ENCODE assay signal across 23 cellular contexts in genomic region chr9:99970481-99970880, GRCh38.
DNase-seq lines count a peak whose midpoint lies in the region; ATAC-seq, FAIRE-seq and TF ChIP-seq lines count a peak whose summit lies in the region.
"Had no signal": no experiment of that assay in that cellular context is flagged by ENCODE, and none has a peak within 500 bp of the region (broad histone marks: within the 10 kb centered on the region; RNA-seq: fewer than 3 reads in every experiment).

No MANE protein-coding gene starts in this region.

- WGBS in HepG2 (ENCODE audit: low lambda C conversion rate), result 92% methylated on average over 2 of the region's 2 CpGs
- 100% methylated on average over 2 of the region's 2 CpGs for WGBS in right lobe of liver (ENCODE audit: insufficient coverage, low coverage, low lambda C conversion rate, missing lambda C conversion rate)
- WGBS in K562 (ENCODE audit: insufficient coverage, low coverage, missing lambda C conversion rate), result 93% methylated on average over 2 of the region's 2 CpGs

- CTCF ChIA-PET in HepG2 (lab: Yijun Ruan, JAX; ENCODE audit: low intra/inter-chr PET ratio, low total read pairs) (no interaction called here), HCT116 (lab: Charles Lee) (no interaction called here), K562 (lab: Yijun Ruan, JAX; ENCODE audit: low intra/inter-chr PET ratio) (no interaction called here)

- H3K9me1 ChIP-seq in K562 (ENCODE audit: control insufficient read depth, insufficient read depth, low read length), result no peaks in the 10 kb centered on the region

- H3K4me1 ChIP-seq in HepG2 (ENCODE audit: insufficient read depth, low read length), result no peaks in the 10 kb centered on the region
- H3K4me1 ChIP-seq in right lobe of liver, result no peaks in the 10 kb centered on the region
- peaks cover 15 to 18% of the 10 kb centered on the region in 2 experiments for H3K4me1 ChIP-seq in HCT116 (ENCODE audit: control insufficient read depth in 1 of 2, insufficient read depth in 2 of 2, low read length in 2 of 2)
- H3K4me1 ChIP-seq in K562 (replicated peaks in 1 of 2; ENCODE audit: control insufficient read depth in 2 of 2, insufficient read depth in 2 of 2, low read length in 2 of 2), result no peaks in the 10 kb centered on the region
- H3K4me1 ChIP-seq: BE2C, BLaER1 had no signal

- H3K9me3 ChIP-seq in HepG2 (ENCODE audit: low read length) (no peaks in the 10 kb centered on the region), right lobe of liver (no peaks in the 10 kb centered on the region), HCT116 (ENCODE audit: control insufficient read depth in 1 of 2, insufficient read depth in 1 of 2, low read depth in 1 of 2, low read length in 2 of 2) (no peaks in the 10 kb centered on the region), K562 (replicated peaks; ENCODE audit: control insufficient read depth, insufficient read depth, low read depth, low read length) (no peaks in the 10 kb centered on the region)
- H3K9me3 ChIP-seq: BE2C, BLaER1, Caco-2 had no signal

- H3K79me2 ChIP-seq in HepG2 (ENCODE audit: insufficient read depth, low read length), result no peaks in the 10 kb centered on the region
- H3K79me2 ChIP-seq in HCT116 (ENCODE audit: insufficient read depth, low read length), result no peaks in the 10 kb centered on the region
- no peaks in the 10 kb centered on the region for H3K79me2 ChIP-seq in K562 (ENCODE audit: control insufficient read depth, insufficient read depth, low read length)

- no peaks in the 10 kb centered on the region for H3K27me3 Mint-ChIP-seq in activated T-cell treated with anti-CD3 and anti-CD28 coated beads, Interleukin-2, amount 50 U/mL, for 24 hours
- H3K27me3 Mint-ChIP-seq in type B pancreatic cell, result no peaks in the 10 kb centered on the region
- H3K27me3 Mint-ChIP-seq: CD4-positive, CD25-positive, alpha-beta regulatory T cell had no signal

- BruUV-seq in HepG2 (replicated peaks; lab: Mats Ljungman, UMichigan), result no TSS peak
- BruUV-seq in HCT116 (replicated peaks; lab: Mats Ljungman, UMichigan), result TSS peak; percentile 7
- no TSS peak for BruUV-seq in K562 (replicated peaks; lab: Mats Ljungman, UMichigan)

- no peak for DNase-seq in activated T-cell treated with anti-CD3 and anti-CD28 coated beads, Interleukin-2, amount 50 U/mL, for 24 hours
- DNase-seq in activated T-cell treated with anti-CD3 and anti-CD28 coated beads for 4 hours (no peak), HepG2 (ENCODE audit: low spot score) (no peak), right lobe of liver (no peak), HCT116 (ENCODE audit: low read depth, low spot score) (no peak), K562 (ENCODE audit: extremely low read depth in 1 of 4, low spot score in 3 of 4) (no peak), type B pancreatic cell (ENCODE audit: extremely low spot score, unreplicated experiment) (no peak)
- DNase-seq: ACHN; BE2C; C1 segment of cervical spinal cord; Caco-2; Calu3; CD4-positive, CD25-positive, alpha-beta regulatory T cell; CD8-positive, alpha-beta T cell; DMS79 treated with DMSO at 0.1 percent for 48 hours; GF-D8 had no signal

- peaks cover 61% of the 10 kb centered on the region for H3K36me3 Mint-ChIP-seq in activated T-cell treated with anti-CD3 and anti-CD28 coated beads, Interleukin-2, amount 50 U/mL, for 24 hours (ENCODE audit: low read depth)
- peaks cover 19% of the 10 kb centered on the region for H3K36me3 Mint-ChIP-seq in type B pancreatic cell

- intact Hi-C loops in HepG2 (cut with micrococcal nuclease; ENCODE audit: unreplicated experiment), result no loop called here
- intact Hi-C loops in right lobe of liver (cut with DNase I), result no loop called here
- intact Hi-C loops in HCT116 (cut with micrococcal nuclease), result no loop called here
- intact Hi-C loops in K562 (cut with micrococcal nuclease), result loop anchor here (10.0 kb wide), 1 partner anchor 146 kb away; the partner anchor contains the start of gene NR4A3

- H3K4me1 Mint-ChIP-seq in activated T-cell treated with anti-CD3 and anti-CD28 coated beads, Interleukin-2, amount 50 U/mL, for 24 hours (ENCODE audit: low read depth), result no peaks in the 10 kb centered on the region
- H3K4me1 Mint-ChIP-seq in type B pancreatic cell (ENCODE audit: unreplicated experiment), result no peaks in the 10 kb centered on the region
- H3K4me1 Mint-ChIP-seq: CD14-positive monocyte had no signal

- no peaks in the 10 kb centered on the region for H3K9me2 ChIP-seq in HCT116 (ENCODE audit: insufficient read depth)

- H3K4me3 ChIP-seq in HepG2 (replicated peaks in 1 of 3; ENCODE audit: insufficient read depth in 1 of 3, low read depth in 2 of 3, low read length in 3 of 3), result no peak overlapping the region
- no peak overlapping the region for H3K4me3 ChIP-seq in right lobe of liver
- H3K4me3 ChIP-seq in HCT116 (replicated peaks in 1 of 2; ENCODE audit: low read depth in 1 of 2, low read length in 2 of 2), result no peak overlapping the region
- H3K4me3 ChIP-seq in K562, result no peak overlapping the region
- H3K4me3 ChIP-seq: BLaER1 had no signal

- TF ChIP-seq CTCF in HepG2 (CRISPR knock-in tag; IDR thresholded peaks at IDR 0.05) (no peak), right lobe of liver (IDR thresholded peaks at IDR 0.05) (no peak), HCT116 (IDR thresholded peaks at IDR 0.05 in 2 of 3, conservative IDR thresholded peaks at IDR 0.05 in 1 of 3; ENCODE audit: borderline replicate concordance in 1 of 3, insufficient read depth in 1 of 3, low read depth in 2 of 3, low read length in 2 of 3) (no peak), K562 (IDR thresholded peaks at IDR 0.05 in 2 of 3, conservative IDR thresholded peaks at IDR 0.05 in 1 of 3; ENCODE audit: insufficient read depth in 2 of 3, low read depth in 1 of 3, low read length in 3 of 3) (no peak), type B pancreatic cell (conservative IDR thresholded peaks at IDR 0.05) (no peak)

- TF ChIP-seq POLR2A in HepG2 (IDR thresholded peaks at IDR 0.05; ENCODE audit: insufficient read depth in 1 of 2, low read depth in 2 of 2, low read length in 2 of 2), result no peak
- TF ChIP-seq POLR2A in right lobe of liver (IDR thresholded peaks at IDR 0.05), result no peak
- TF ChIP-seq POLR2A in HCT116 (IDR thresholded peaks at IDR 0.05; ENCODE audit: borderline replicate concordance, extremely low read depth, insufficient read depth, insufficient read length), result no peak
- TF ChIP-seq POLR2A in K562 (conservative IDR thresholded peaks at IDR 0.05), result no peak

- H3K4me3 Mint-ChIP-seq in activated T-cell treated with anti-CD3 and anti-CD28 coated beads, Interleukin-2, amount 50 U/mL, for 24 hours, result no peak overlapping the region
- H3K4me3 Mint-ChIP-seq in type B pancreatic cell, result no peak overlapping the region
- H3K4me3 Mint-ChIP-seq: CD14-positive monocyte; CD4-positive, CD25-positive, alpha-beta regulatory T cell; CD8-positive, alpha-beta T cell had no signal

- no peaks in the 10 kb centered on the region for H3K27me3 ChIP-seq in HepG2 (ENCODE audit: control insufficient read depth in 1 of 2, insufficient read depth in 2 of 2, low read length in 2 of 2)
- H3K27me3 ChIP-seq in right lobe of liver, result no peaks in the 10 kb centered on the region
- no peaks in the 10 kb centered on the region for H3K27me3 ChIP-seq in HCT116 (ENCODE audit: insufficient read depth, low read length)
- H3K27me3 ChIP-seq in K562 (ENCODE audit: control insufficient read depth in 2 of 2, insufficient read depth in 2 of 2, low read length in 2 of 2), result no peaks in the 10 kb centered on the region
- H3K27me3 ChIP-seq: BE2C, BLaER1 had no signal

- H3K4me2 ChIP-seq in HepG2 (ENCODE audit: low read depth, low read length), result no peak overlapping the region
- no peak overlapping the region for H3K4me2 ChIP-seq in HCT116 (ENCODE audit: low read length)
- no peak overlapping the region for H3K4me2 ChIP-seq in K562 (ENCODE audit: insufficient read depth, low read length)
- H3K4me2 ChIP-seq: BLaER1 had no signal

- H4K20me1 ChIP-seq in HepG2 (ENCODE audit: insufficient read depth, low read length) (no peaks in the 10 kb centered on the region), HCT116 (ENCODE audit: insufficient read depth) (no peaks in the 10 kb centered on the region), K562 (replicated peaks; ENCODE audit: control insufficient read depth, insufficient read depth, low read length) (no peaks in the 10 kb centered on the region)
- H4K20me1 ChIP-seq: BLaER1 had no signal

- POLR2A ChIA-PET in HepG2 (lab: Yijun Ruan, JAX) (no interaction called here), HCT116 (lab: Charles Lee) (no interaction called here), K562 (lab: Yijun Ruan, JAX) (no interaction called here)

- H3K27ac ChIP-seq in HepG2 (ENCODE audit: extremely low read length, insufficient read depth, low read length) (no peak overlapping the region), right lobe of liver (no peak overlapping the region), HCT116 (ENCODE audit: low read depth, low read length) (no peak overlapping the region), K562 (ENCODE audit: extremely low read depth, low read depth, low read length) (no peak overlapping the region)
- H3K27ac ChIP-seq: 22Rv1, BLaER1 had no signal

- no peak for FAIRE-seq in HepG2 (lab: Jason Lieb, UNC)
- FAIRE-seq in K562 (lab: Jason Lieb, UNC), result no peak
- FAIRE-seq: D721Med, G401.6, GM12891 had no signal

- TF ChIP-seq EP300 in HepG2 (IDR thresholded peaks at IDR 0.05; ENCODE audit: low read depth in 2 of 2, low read length in 2 of 2) (no peak), HepG2 (CRISPR knock-in tag; IDR thresholded peaks at IDR 0.05; ENCODE audit: borderline replicate concordance) (no peak), K562 (IDR thresholded peaks at IDR 0.05; ENCODE audit: low read length) (no peak)

- ATAC-seq in HepG2, result no peak
- ATAC-seq in right lobe of liver, result no peak
- no peak for ATAC-seq in HCT116
- ATAC-seq in K562, result no peak
- ATAC-seq in HG03139 (IDR thresholded peaks at IDR 0.05; ENCODE audit: unreplicated experiment), result no peak
- ATAC-seq: CD8-positive, alpha-beta T cell had no signal

- RAD21 ChIA-PET in HCT116 (lab: Charles Lee; ENCODE audit: low non-redundant PET in 1 of 2, low total read pairs in 2 of 2, uncharacterized antibody in 2 of 2, unreplicated experiment in 2 of 2), result no interaction called here

- no peak overlapping the region for H2AFZ ChIP-seq in HepG2 (ENCODE audit: low read length)
- no peak overlapping the region for H2AFZ ChIP-seq in HCT116 (ENCODE audit: low read depth, low read length, poor library complexity, severe bottlenecking)
- H2AFZ ChIP-seq in K562 (ENCODE audit: low read depth, low read length), result no peak overlapping the region

- H3K36me3 ChIP-seq in HepG2 (replicated peaks in 1 of 2; ENCODE audit: control insufficient read depth in 1 of 2, insufficient read depth in 2 of 2, low read length in 2 of 2) (peaks cover 1 to 9% of the 10 kb centered on the region in 2 experiments; a peak in 3 of 5 replicates), right lobe of liver (peaks cover 0 to 10% (median 2%) of the 10 kb centered on the region in 4 donors), HCT116 (ENCODE audit: control insufficient read depth in 1 of 2, insufficient read depth in 2 of 2, low read length in 2 of 2) (no peaks in the 10 kb centered on the region), K562 (ENCODE audit: control insufficient read depth, insufficient read depth, low read length) (peaks cover 7% of the 10 kb centered on the region; the same call in 2 of the 3 replicates)

- H3K9me3 Mint-ChIP-seq in activated T-cell treated with anti-CD3 and anti-CD28 coated beads, Interleukin-2, amount 50 U/mL, for 24 hours, result no peaks in the 10 kb centered on the region
- no peaks in the 10 kb centered on the region for H3K9me3 Mint-ChIP-seq in type B pancreatic cell
- H3K9me3 Mint-ChIP-seq: CD14-positive monocyte; CD4-positive, CD25-positive, alpha-beta regulatory T cell; CD8-positive, alpha-beta T cell had no signal

- in situ Hi-C loops in HepG2 (cut with HindIII; ENCODE audit: extremely low pct_ligation_motif_present, low pct_unique_long_range_greater_than_20kb), result no loop called here
- in situ Hi-C loops in K562 (cut with MboI), result no loop called here

- TF ChIP-seq RAD21 in HepG2 (CRISPR knock-in tag; IDR thresholded peaks at IDR 0.05) (no peak), HCT116 (IDR thresholded peaks at IDR 0.05; ENCODE audit: low read depth) (no peak), K562 (CRISPR knock-in tag; conservative IDR thresholded peaks at IDR 0.05 in 1 of 2, IDR thresholded peaks at IDR 0.05 in 1 of 2) (no peak)

- H3K27ac Mint-ChIP-seq in activated T-cell treated with anti-CD3 and anti-CD28 coated beads, Interleukin-2, amount 50 U/mL, for 24 hours, result peak overlapping the region; percentile 24
- H3K27ac Mint-ChIP-seq in type B pancreatic cell, result no peak overlapping the region
- H3K27ac Mint-ChIP-seq: CD8-positive, alpha-beta T cell had no signal

- H3K9ac ChIP-seq in HepG2 (ENCODE audit: insufficient read depth, low read depth, low read length) (no peak overlapping the region), HCT116 (ENCODE audit: low read length) (no peak overlapping the region), K562 (ENCODE audit: insufficient read depth in 1 of 2, low read depth in 2 of 2, low read length in 2 of 2) (no peak overlapping the region)
- H3K9ac ChIP-seq: BLaER1 had no signal
